11 cellular contexts compared by ENCODE assay signal in genomic region chr19:30214651-30215051, GRCh38.
DNase-seq lines count a peak whose midpoint lies in the region; ATAC-seq and TF ChIP-seq lines count a peak whose summit lies in the region.
"Had no signal": no experiment of that assay in that cellular context is flagged by ENCODE, and none has a peak within 500 bp of the region (broad histone marks: within the 10 kb centered on the region; RNA-seq: fewer than 3 reads in every experiment).

No MANE protein-coding gene starts in this region.

- H3K4me3 ChIP-seq in ovary, result no peak overlapping the region
- H3K4me3 ChIP-seq: skin epidermis had no signal

- H3K27me3 ChIP-seq in ovary, result no peaks in the 10 kb centered on the region

- no peaks in the 10 kb centered on the region for H3K4me1 Mint-ChIP-seq in osteocyte (ENCODE audit: unreplicated experiment)

- TF ChIP-seq EP300 in ovary (IDR thresholded peaks at IDR 0.05), result no peak

- no peaks in the 10 kb centered on the region for H3K36me3 ChIP-seq in ovary

- TF ChIP-seq CTCF in osteocyte (IDR thresholded peaks at IDR 0.05) (no peak), ovary (IDR thresholded peaks at IDR 0.05) (no peak)

- no peaks in the 10 kb centered on the region for H3K9me3 ChIP-seq in ovary

- intact Hi-C loops in ovary (cut with DNase I) (no loop called here), posterior cingulate gyrus (cut with DNase I) (no loop called here)

- H3K4me1 ChIP-seq in ovary (ENCODE audit: insufficient read depth), result no peaks in the 10 kb centered on the region

- 49 to 60% (median 54%) methylated on average over 4 of the region's 4 CpGs for WGBS in ovary, 3 donors

- peak; percentile 44 for DNase-seq in activated CD4-positive, alpha-beta T cell treated with anti-CD3 and anti-CD28 coated beads for 48 hours
- DNase-seq in activated CD4-positive, alpha-beta T cell treated with anti-CD3 and anti-CD28 coated beads for 4 hours, result no peak
- peak; percentile 42 for DNase-seq in SKM-1 treated with dmso at 0.1 percent for 144 hours (lab: John Stamatoyannopoulos, UW; ENCODE audit: unreplicated experiment)
- DNase-seq in osteocyte (ENCODE audit: extremely low spot score, unreplicated experiment), result peak; percentile 54
- DNase-seq in ovary, result no peak
- DNase-seq in posterior cingulate gyrus, result no peak
- no peak for DNase-seq in Kasumi-1 (lab: John Stamatoyannopoulos, UW)
- DNase-seq: central memory CD4-positive, alpha-beta T cell; NCI-H524 had no signal

- no peak for TF ChIP-seq POLR2A in ovary (IDR thresholded peaks at IDR 0.05)

- H3K27me3 Mint-ChIP-seq in osteocyte (ENCODE audit: unreplicated experiment), result no peaks in the 10 kb centered on the region

- no peaks in the 10 kb centered on the region for H3K36me3 Mint-ChIP-seq in osteocyte (ENCODE audit: unreplicated experiment)

- no peaks in the 10 kb centered on the region for H3K9me3 Mint-ChIP-seq in osteocyte (ENCODE audit: unreplicated experiment)

- no peak overlapping the region for H3K4me3 Mint-ChIP-seq in osteocyte (ENCODE audit: unreplicated experiment)

- ATAC-seq in HG02973 (IDR thresholded peaks at IDR 0.05; ENCODE audit: unreplicated experiment), result peak; percentile 71

- H3K27ac Mint-ChIP-seq in osteocyte (ENCODE audit: unreplicated experiment), result no peak overlapping the region

- no peak overlapping the region for H3K27ac ChIP-seq in ovary
- H3K27ac ChIP-seq: skin epidermis had no signal

Comparison
In these comparisons a context has a peak if more than half of its experiments do, and no peak if none do; other contexts are left out.
1. DNase-seq: peak in activated CD4-positive, alpha-beta T cell treated with anti-CD3 and anti-CD28 coated beads for 48 hours (single experiment), SKM-1 treated with dmso at 0.1 percent for 144 hours (single experiment) and osteocyte (single experiment); none in activated CD4-positive, alpha-beta T cell treated with anti-CD3 and anti-CD28 coated beads for 4 hours (0 of 2), ovary (0 of 5), posterior cingulate gyrus (0 of 10) and Kasumi-1 (0 of 2).